In genomic region chr11:67043572-67044329, GRCh38 we compare ENCODE assay signal across 1 cellular context.
TF ChIP-seq lines count a peak whose summit lies in the region.

No MANE protein-coding gene starts in this region.

TF ChIP-seq in HepG2, 621 proteins besides CTCF, POLR2A, EP300 and RAD21:
- TF ChIP-seq FOXO4 (CRISPR knock-in tag; conservative IDR thresholded peaks at IDR 0.05) = 0 out of 2 replicates have a peak, but pooled peaks have one; percentile 61
- TF ChIP-seq HCFC1 (IDR thresholded peaks at IDR 0.05; ENCODE audit: low read depth, low read length) = no peak
- TF ChIP-seq KDM4B (CRISPR knock-in tag; IDR thresholded peaks at IDR 0.05) = no peak
TF ChIP-seq in HepG2: peak in this region for 1.
